Comparison of ENCODE assay signal across 28 cellular contexts in genomic region chr12:128424931-128425431, GRCh38.
"Had no signal": no experiment of that assay in that cellular context is flagged by ENCODE, and none has a peak within 500 bp of the region (broad histone marks: within the 10 kb centered on the region; RNA-seq: fewer than 3 reads in every experiment).

No MANE protein-coding gene starts in this region.

- H2AFZ ChIP-seq: hepatocyte had no signal

- H3K4me1 ChIP-seq: colonic mucosa, esophagus squamous epithelium, gastrocnemius medialis, heart left ventricle, left lung, lower lobe of right lung had no signal

- H3K27me3 Mint-ChIP-seq: dendritic cell treated with granulocyte-macrophage colony-stimulating factor and Interleukin-4, amounts not matched to agents 40 ng/mL and 50 ng/mL, for 4 days; naive B cell had no signal

- ATAC-seq: effector memory CD8-positive, alpha-beta T cell; esophagus mucosa; gastrocnemius medialis; heart left ventricle; left colon; left lung; left ventricle myocardium superior; lower lobe of right lung; mucosa of descending colon had no signal

- H3K27ac ChIP-seq: colonic mucosa, epithelial cell of prostate, esophagus squamous epithelium, gastrocnemius medialis, heart left ventricle, left lung, lower lobe of right lung had no signal

- H3K36me3 ChIP-seq: colonic mucosa, esophagus squamous epithelium, gastrocnemius medialis, heart left ventricle, left lung, lower lobe of right lung had no signal

- H3K4me2 ChIP-seq: hepatocyte had no signal

- DNase-seq: colonic mucosa; cortex of kidney; effector CD8-positive, alpha-beta T cell; effector memory CD8-positive, alpha-beta T cell; endodermal cell; erythroblast; esophagus squamous epithelium; foreskin fibroblast; foreskin melanocyte; gastrocnemius medialis; heart left ventricle; hypothalamus; immature natural killer cell; islet precursor cell; kidney; kidney glomerular epithelial cell; left colon; left lung; left ventricle myocardium superior; lower lobe of right lung; mesenchymal stem cell; mucosa of descending colon; naive B cell had no signal

- H3K4me1 Mint-ChIP-seq: endodermal cell, immature natural killer cell, mesothelial cell of epicardium, naive B cell had no signal

- H3K4me3 ChIP-seq: colonic mucosa, esophagus squamous epithelium, gastrocnemius medialis, heart left ventricle, hepatocyte, left lung, lower lobe of right lung, mucosa of descending colon had no signal

- H3K27ac Mint-ChIP-seq: dendritic cell treated with granulocyte-macrophage colony-stimulating factor and Interleukin-4, amounts not matched to agents 40 ng/mL and 50 ng/mL, for 4 days; effector memory CD8-positive, alpha-beta T cell; endodermal cell; immature natural killer cell; mesothelial cell of epicardium had no signal

- H3K79me2 ChIP-seq: hepatocyte had no signal

- H3K36me3 Mint-ChIP-seq: immature natural killer cell, mesothelial cell of epicardium, naive B cell had no signal

- H3K9me3 ChIP-seq: colonic mucosa, gastrocnemius medialis, left lung, lower lobe of right lung, mucosa of descending colon had no signal

- H3K4me3 Mint-ChIP-seq: dendritic cell treated with granulocyte-macrophage colony-stimulating factor and Interleukin-4, amounts not matched to agents 40 ng/mL and 50 ng/mL, for 4 days; effector memory CD8-positive, alpha-beta T cell; endodermal cell; immature natural killer cell; mesothelial cell of epicardium; naive B cell had no signal

- H3K27me3 ChIP-seq: colonic mucosa, esophagus squamous epithelium, gastrocnemius medialis, heart left ventricle, hepatocyte, left lung had no signal

- H3K9me3 Mint-ChIP-seq: dendritic cell treated with granulocyte-macrophage colony-stimulating factor and Interleukin-4, amounts not matched to agents 40 ng/mL and 50 ng/mL, for 4 days; effector memory CD8-positive, alpha-beta T cell; endodermal cell; mesothelial cell of epicardium had no signal
